In genomic region chr11:93020248-93021088, GRCh38 we compare ENCODE assay signal across 10 cellular contexts. TPM values are rescaled to one million over a fixed set of nuclear protein-coding genes. Genes with fewer than 3 reads are reported as not detected.
DNase-seq lines count a peak whose midpoint lies in the region; TF ChIP-seq lines count a peak whose summit lies in the region.
"Had no signal": no experiment of that assay in that cellular context is flagged by ENCODE, and none has a peak within 500 bp of the region (broad histone marks: within the 10 kb centered on the region; RNA-seq: fewer than 3 reads in every experiment).

No MANE protein-coding gene starts in this region.

- H4K91ac ChIP-seq in neuronal stem cell (ENCODE audit: low read depth, low read length, poor library complexity), result no peak overlapping the region

- H2BK15ac ChIP-seq in neuronal stem cell (ENCODE audit: low read length), result no peak overlapping the region

- H3K4me1 ChIP-seq in neuronal stem cell (ENCODE audit: control insufficient read depth in 2 of 2, insufficient read depth in 1 of 2, low read depth in 1 of 2, low read length in 2 of 2), result peaks cover 0 to 9% of the 10 kb centered on the region in 2 donors

- no peaks in the 10 kb centered on the region for H3K9me3 Mint-ChIP-seq in chondrocyte (ENCODE audit: low read depth)

- H2BK12ac ChIP-seq in neuronal stem cell (ENCODE audit: low read length), result no peak overlapping the region

- no peak overlapping the region for H3K27ac ChIP-seq in neuronal stem cell (replicated peaks; ENCODE audit: low read length)

- H3K18ac ChIP-seq in neuronal stem cell (ENCODE audit: low read length), result no peak overlapping the region

- peaks cover 3% of the 10 kb centered on the region for H3K36me3 Mint-ChIP-seq in chondrocyte (ENCODE audit: low read depth)

- peak overlapping the region; percentile 77 for H2AFZ ChIP-seq in neuronal stem cell (ENCODE audit: low read length)

- H3K23ac ChIP-seq in neuronal stem cell (ENCODE audit: low read depth, low read length, poor library complexity), result no peak overlapping the region

- H3K27me3 Mint-ChIP-seq in chondrocyte (ENCODE audit: low read depth), result no peaks in the 10 kb centered on the region

- no CpG with 5 or more reads among the region's 5 CpGs for WGBS in neuronal stem cell (ENCODE audit: extremely low coverage in 2 of 2, insufficient read length in 2 of 2, insufficient replicate concordance in 1 of 2), 2 donors

- TF ChIP-seq CTCF in chondrocyte (IDR thresholded peaks at IDR 0.05), result peak; percentile 46

- DNase-seq in GM03348 (ENCODE audit: low spot score), result peak; percentile 46
- DNase-seq in NCI-H2196 treated with DMSO at 0.1 percent for 48 hours (lab: John Stamatoyannopoulos, UW; ENCODE audit: unreplicated experiment), result peak; percentile 19
- DNase-seq in chondrocyte (ENCODE audit: low spot score), result no peak
- DNase-seq in neuronal stem cell (ENCODE audit: low spot score), result peak; percentile 1
- no peak for DNase-seq in KG1 (lab: John Stamatoyannopoulos, UW)
- DNase-seq in activated effector memory CD4-positive, alpha-beta T cell treated with Interleukin-2 at 50 U/mL for 16 hours, result no peak
- no peak for DNase-seq in activated gamma-delta T cell treated with Interleukin-2 at 50 U/mL for 16 hours
- DNase-seq in activated CD4-positive, alpha-beta T cell treated with anti-CD3 and anti-CD28 coated beads, Interleukin-2, amount 50 U/mL, for 48 hours, result no peak
- DNase-seq: small intestine had no signal

- no peak overlapping the region for H2AK5ac ChIP-seq in neuronal stem cell (ENCODE audit: low read depth, low read length)

- H2BK120ac ChIP-seq in neuronal stem cell (ENCODE audit: low read depth, low read length), result no peak overlapping the region

- H3K4me3 Mint-ChIP-seq in chondrocyte (ENCODE audit: unreplicated experiment), result peak overlapping the region; percentile 63
- H3K4me3 Mint-ChIP-seq: central memory CD8-positive, alpha-beta T cell had no signal

- no peak overlapping the region for H3K14ac ChIP-seq in neuronal stem cell (ENCODE audit: low read length)

- no peak overlapping the region for H4K8ac ChIP-seq in neuronal stem cell (ENCODE audit: low read depth, low read length)

- H3K4me2 ChIP-seq in neuronal stem cell (ENCODE audit: insufficient read depth, low read length, poor library complexity, severe bottlenecking), result no peak overlapping the region

- no peak overlapping the region for H3K4me3 ChIP-seq in neuronal stem cell (ENCODE audit: low read length in 2 of 2)

- peak overlapping the region; percentile 98 for H3K27ac Mint-ChIP-seq in chondrocyte (ENCODE audit: unreplicated experiment)

- peaks cover 54% of the 10 kb centered on the region for H3K4me1 Mint-ChIP-seq in chondrocyte (ENCODE audit: low read depth)
- H3K4me1 Mint-ChIP-seq: central memory CD8-positive, alpha-beta T cell had no signal

- H3K9ac ChIP-seq in neuronal stem cell (ENCODE audit: low read depth, low read length, poor library complexity), result no peak overlapping the region

- peaks cover 0 to 2% of the 10 kb centered on the region in 2 donors for H3K9me3 ChIP-seq in neuronal stem cell (replicated peaks in 1 of 2; ENCODE audit: control insufficient read depth in 2 of 2, insufficient read depth in 1 of 2, low read depth in 1 of 2, low read length in 2 of 2)

- H3K27me3 ChIP-seq in neuronal stem cell (ENCODE audit: control insufficient read depth in 3 of 3, insufficient read depth in 3 of 3, low read depth in 1 of 3, low read length in 3 of 3), result no peaks in the 10 kb centered on the region

- no peak overlapping the region for H2BK5ac ChIP-seq in neuronal stem cell (ENCODE audit: low read length)

- H3K36me3 ChIP-seq in neuronal stem cell (replicated peaks in 1 of 2; ENCODE audit: control insufficient read depth in 2 of 2, insufficient read depth in 2 of 2, low read length in 2 of 2), result no peaks in the 10 kb centered on the region

- no peak overlapping the region for H3K4ac ChIP-seq in neuronal stem cell (ENCODE audit: low read length)

- no peaks in the 10 kb centered on the region for H3K79me1 ChIP-seq in neuronal stem cell (ENCODE audit: low read depth, low read length)

RNA-seq across cellular contexts. Expression of gene MTNR1B, which starts 51.0 kb away (rescaled TPM):
- not detected in 3 replicates for total RNA-seq in chondrocyte
- polyA plus RNA-seq in neuronal stem cell (2013, experiment 1 of 2), result not detected
- not detected for polyA plus RNA-seq in neuronal stem cell (2013, experiment 2 of 2)
- polyA plus RNA-seq: small intestine had no signal

Comparison
In these comparisons a context has a peak if more than half of its experiments do, and no peak if none do; other contexts are left out.
1. DNase-seq: peak in GM03348 (single experiment), NCI-H2196 treated with DMSO at 0.1 percent for 48 hours (single experiment) and neuronal stem cell (single experiment); none in chondrocyte (single experiment), KG1 (single experiment), activated effector memory CD4-positive, alpha-beta T cell treated with Interleukin-2 at 50 U/mL for 16 hours (single experiment), activated gamma-delta T cell treated with Interleukin-2 at 50 U/mL for 16 hours (single experiment) and activated CD4-positive, alpha-beta T cell treated with anti-CD3 and anti-CD28 coated beads, Interleukin-2, amount 50 U/mL, for 48 hours (0 of 2).